In the genomic region with DNA sequence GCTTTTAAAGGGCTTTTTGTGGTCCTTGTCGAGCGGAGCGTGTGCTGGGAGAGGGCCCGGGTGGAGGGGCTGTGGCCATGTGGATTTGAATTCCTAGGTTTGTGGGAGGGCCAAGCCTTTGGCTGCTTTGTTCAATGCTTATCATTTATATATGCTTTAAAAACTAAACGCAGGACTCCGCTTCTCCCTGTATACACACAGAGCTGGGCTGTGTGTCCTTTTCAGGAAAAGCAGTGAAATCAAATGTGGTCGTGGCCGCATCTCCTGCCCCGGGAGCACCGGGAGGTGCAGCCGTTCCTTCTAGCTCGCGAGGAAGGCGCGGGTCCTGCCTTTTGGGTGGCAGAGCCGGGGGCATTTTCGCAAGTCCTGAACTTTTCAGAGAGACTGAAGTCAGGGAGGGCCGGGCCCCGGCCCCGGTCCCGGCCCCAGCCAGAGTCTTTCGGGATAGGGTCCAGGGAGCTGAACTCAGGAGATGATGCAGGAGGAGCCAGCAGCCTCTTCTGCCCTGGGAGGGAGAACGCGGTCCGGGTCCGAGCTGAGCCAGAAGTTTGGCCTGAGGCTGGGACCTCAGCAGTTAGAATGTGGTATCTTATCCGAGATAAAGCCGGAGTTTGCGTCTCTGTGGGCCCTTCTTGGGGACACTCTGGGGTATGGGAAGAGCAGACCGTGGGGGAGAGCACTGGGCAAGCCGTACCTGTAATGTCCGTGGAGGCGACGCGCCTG, we compare ENCODE assay signal across 8 cellular contexts.
DNase-seq lines count a peak whose midpoint lies in the region; ATAC-seq, FAIRE-seq and TF ChIP-seq lines count a peak whose summit lies in the region.

No MANE protein-coding gene starts in this region.

- no peak for FAIRE-seq in RCC 7860 (lab: Jason Lieb, UNC)

- peak overlapping the region; percentile 96 for H3K4me3 ChIP-seq in astrocyte of the spinal cord (ENCODE audit: low read depth, low read length)

- TF ChIP-seq CTCF in astrocyte of the spinal cord (IDR thresholded peaks at IDR 0.05; ENCODE audit: low read depth, low read length), result no peak

- ATAC-seq in HG02885 (IDR thresholded peaks at IDR 0.05; ENCODE audit: poor library complexity, unreplicated experiment), result peak; percentile 7

- DNase-seq in NCI-H1436 (lab: John Stamatoyannopoulos, UW) (peak; percentile 26), NCI-H1436 treated with DMSO at 0.1 percent for 48 hours (lab: John Stamatoyannopoulos, UW) (no peak), RCC 7860 (ENCODE audit: low spot score) (peak; percentile 9), astrocyte of the spinal cord (ENCODE audit: low read depth, low spot score) (peak; percentile 45), islet precursor cell (peak; percentile 69), HuH-7.5 (ENCODE audit: low spot score) (no peak)
- DNase-seq in stimulated activated CD8-positive, alpha-beta memory T cell treated with anti-CD3 and anti-CD28 coated beads, Interleukin-4, amount 100 ng/mL, for 48 hours, result peak; percentile 49

- in situ Hi-C loops in astrocyte of the spinal cord (cut with HindIII; ENCODE audit: low sequenced_read_pairs), result no loop called here

Comparison
In these comparisons a context has a peak if more than half of its experiments do, and no peak if none do; other contexts are left out.
1. DNase-seq: peak in NCI-H1436 (single experiment), RCC 7860 (single experiment), astrocyte of the spinal cord (single experiment), islet precursor cell (single experiment) and stimulated activated CD8-positive, alpha-beta memory T cell treated with anti-CD3 and anti-CD28 coated beads, Interleukin-4, amount 100 ng/mL, for 48 hours (single experiment); none in NCI-H1436 treated with DMSO at 0.1 percent for 48 hours (single experiment) and HuH-7.5 (single experiment).